ENCODE assay signal across 8 cellular contexts in genomic region chr5:37248387-37248969, GRCh38. TPM values are rescaled to one million over a fixed set of nuclear protein-coding genes. Genes with fewer than 3 reads are reported as not detected.
DNase-seq lines count a peak whose midpoint lies in the region; ATAC-seq and TF ChIP-seq lines count a peak whose summit lies in the region.

No MANE protein-coding gene starts in this region.

- H2BK20ac ChIP-seq in H9 (ENCODE audit: low read depth, low read length, poor library complexity, severe bottlenecking): no peak overlapping the region

- POLR2A ChIA-PET in activated CD4-positive, alpha-beta memory T cell treated with anti-CD3 and anti-CD28 coated beads, Interleukin-2, amount 10 ng/mL, durations not matched to agents 7 days and 5 days (lab: Charles Lee): interaction anchor here (1.0 to 2.0 kb wide), 5 partner anchors 34 to 131 kb away, joined by 3 to 7 read pairs (median 4); partner anchors contain the start of genes NUP155 and WDR70

- no CpG with 5 or more reads among the region's 20 CpGs for WGBS in H9 (ENCODE audit: extremely low coverage, insufficient read length, low lambda C conversion rate)
- no CpG with 5 or more reads among the region's 20 CpGs for WGBS in iPS DF 6.9 (ENCODE audit: insufficient coverage, insufficient read length)
- 14% methylated on average over 20 of the region's 20 CpGs for WGBS in smooth muscle cell (ENCODE audit: low lambda C conversion rate)

- H3K36me3 Mint-ChIP-seq in H9 (ENCODE audit: insufficient read depth in 1 of 3, low read depth in 3 of 3): no peaks in the 10 kb centered on the region; a peak in 4 of 7 replicates
- no peaks in the 10 kb centered on the region for H3K36me3 Mint-ChIP-seq in activated CD4-positive, alpha-beta memory T cell treated with anti-CD3 and anti-CD28 coated beads, Interleukin-2, amount 10 ng/mL, durations not matched to agents 7 days and 5 days (ENCODE audit: low read depth)

- no peak overlapping the region for H2BK12ac ChIP-seq in H9 (ENCODE audit: insufficient read length, low read depth, low read length)

- H2AFZ ChIP-seq in H9 (ENCODE audit: low read length) (no peak overlapping the region), smooth muscle cell (ENCODE audit: low read depth) (peak overlapping the region; percentile 82)

- H3K14ac ChIP-seq in H9 (ENCODE audit: insufficient read depth, low read length): no peak overlapping the region

- CTCF ChIA-PET in activated CD4-positive, alpha-beta memory T cell treated with anti-CD3 and anti-CD28 coated beads, Interleukin-2, amount 10 ng/mL, durations not matched to agents 7 days and 5 days (lab: Charles Lee): interaction anchor here (0.6 to 1.4 kb wide), 3 partner anchors 9 to 52 kb away, joined by 3 to 5 read pairs (median 3); no protein-coding TSS in a partner anchor

- H3K4me1 ChIP-seq in H9 (ENCODE audit: insufficient read depth, low read length): no peaks in the 10 kb centered on the region
- H3K4me1 ChIP-seq in iPS DF 6.9 (ENCODE audit: control insufficient read depth, insufficient read depth, low read length): peaks cover 1% of the 10 kb centered on the region; the same call in 1 of the 2 replicates
- peaks cover 6% of the 10 kb centered on the region for H3K4me1 ChIP-seq in smooth muscle cell (ENCODE audit: low read depth)

- H3K4me3 ChIP-seq in iPS DF 6.9 (ENCODE audit: low read length) (peak overlapping the region; percentile 57; the same call in 1 of the 2 replicates), smooth muscle cell (peak overlapping the region; percentile 76)

- H2BK120ac ChIP-seq in H9 (ENCODE audit: low read depth, low read length, poor library complexity, severe bottlenecking): no peak overlapping the region

- no peaks in the 10 kb centered on the region for H4K20me1 ChIP-seq in H9 (ENCODE audit: control insufficient read depth, insufficient read depth, insufficient read length)
- no peaks in the 10 kb centered on the region for H4K20me1 ChIP-seq in smooth muscle cell (ENCODE audit: low read depth)

- in situ Hi-C loops in ACHN (cut with HindIII; ENCODE audit: low pct_ligation_motif_present, low pct_unique_long_range_greater_than_20kb, low sequenced_read_pairs): no loop called here

- H4K5ac ChIP-seq in H9 (ENCODE audit: insufficient read length, low read depth, low read length): no peak overlapping the region

- no peak overlapping the region for H2AK5ac ChIP-seq in H9 (ENCODE audit: insufficient read length, low read length)

- H3K56ac ChIP-seq in H9 (ENCODE audit: insufficient read length, low read depth, low read length): no peak overlapping the region

- H3K9me3 ChIP-seq in H9 (ENCODE audit: control insufficient read depth, low read depth, low read length): no peaks in the 10 kb centered on the region
- H3K9me3 ChIP-seq in iPS DF 6.9 (ENCODE audit: control insufficient read depth, insufficient read depth, low read length): no peaks in the 10 kb centered on the region
- no peaks in the 10 kb centered on the region for H3K9me3 ChIP-seq in smooth muscle cell (replicated peaks; ENCODE audit: low read depth)

- H3K23ac ChIP-seq in H9 (ENCODE audit: insufficient read length, low read depth, low read length): no peak overlapping the region

- no peak for ATAC-seq in GM19397 (IDR thresholded peaks at IDR 0.05; ENCODE audit: unreplicated experiment)

- no peaks in the 10 kb centered on the region for H3K27me3 ChIP-seq in H9 (ENCODE audit: insufficient read depth, low read length)
- H3K27me3 ChIP-seq in iPS DF 6.9 (ENCODE audit: control insufficient read depth, insufficient read depth, low read length): no peaks in the 10 kb centered on the region
- H3K27me3 ChIP-seq in smooth muscle cell (ENCODE audit: low read depth): no peaks in the 10 kb centered on the region

- DNase-seq in ACHN (peak; percentile 11), H9 (no peak), iPS DF 6.9 (ENCODE audit: low read depth, low spot score) (no peak), smooth muscle cell (lab: John Stamatoyannopoulos, UW; ENCODE audit: unreplicated experiment) (no peak), GDM1 (lab: John Stamatoyannopoulos, UW) (no peak), cerebellar nuclear complex (lab: John Stamatoyannopoulos, UW) (no peak)
- DNase-seq in activated CD4-positive, alpha-beta memory T cell treated with anti-CD3 and anti-CD28 coated beads, Interleukin-2, amount 10 ng/mL, durations not matched to agents 7 days and 5 days: no peak

- H3K27ac ChIP-seq in H9 (ENCODE audit: insufficient read length, low read depth, low read length) (no peak overlapping the region), iPS DF 6.9 (ENCODE audit: low read length) (no peak overlapping the region), smooth muscle cell (ENCODE audit: low read depth) (peak overlapping the region; percentile 82)

- no peak overlapping the region for H4K91ac ChIP-seq in H9 (ENCODE audit: insufficient read length, low read depth, low read length)

- TF ChIP-seq CTCF in H9 (conservative IDR thresholded peaks at IDR 0.05) (no peak), smooth muscle cell (IDR thresholded peaks at IDR 0.05; ENCODE audit: borderline replicate concordance, insufficient read depth, poor library complexity, severe bottlenecking) (no peak)

- H3K36me3 ChIP-seq in iPS DF 6.9 (ENCODE audit: control insufficient read depth, insufficient read depth, low read length) (no peaks in the 10 kb centered on the region), smooth muscle cell (ENCODE audit: low read depth) (no peaks in the 10 kb centered on the region)

- no peaks in the 10 kb centered on the region for H3F3A ChIP-seq in smooth muscle cell (ENCODE audit: low read depth)

- H3K4me3 Mint-ChIP-seq in H9: peak overlapping the region; percentile 77 to 81
- peak overlapping the region; percentile 77 for H3K4me3 Mint-ChIP-seq in activated CD4-positive, alpha-beta memory T cell treated with anti-CD3 and anti-CD28 coated beads, Interleukin-2, amount 10 ng/mL, durations not matched to agents 7 days and 5 days

- H3K9ac ChIP-seq in H9 (ENCODE audit: extremely low read depth, insufficient read length, low read length) (peak overlapping the region; percentile 49), smooth muscle cell (ENCODE audit: low read depth) (peak overlapping the region; percentile 89)

- no peak overlapping the region for H4K8ac ChIP-seq in H9 (replicated peaks; ENCODE audit: insufficient read length, low read depth, low read length)

- H3K27me3 Mint-ChIP-seq in H9 (ENCODE audit: low read depth): no peaks in the 10 kb centered on the region; the same call in 1 of the 2 replicates
- no peaks in the 10 kb centered on the region for H3K27me3 Mint-ChIP-seq in activated CD4-positive, alpha-beta memory T cell treated with anti-CD3 and anti-CD28 coated beads, Interleukin-2, amount 10 ng/mL, durations not matched to agents 7 days and 5 days

- H3K4me1 Mint-ChIP-seq in H9: peaks cover 6 to 9% of the 10 kb centered on the region in 2 experiments
- H3K4me1 Mint-ChIP-seq in activated CD4-positive, alpha-beta memory T cell treated with anti-CD3 and anti-CD28 coated beads, Interleukin-2, amount 10 ng/mL, durations not matched to agents 7 days and 5 days: peaks cover 22% of the 10 kb centered on the region

- H3K4me2 ChIP-seq in H9 (ENCODE audit: insufficient read depth, insufficient read length, low read length) (peak overlapping the region; percentile 18), smooth muscle cell (peak overlapping the region; percentile 95)

- no peak overlapping the region for H3K18ac ChIP-seq in H9 (ENCODE audit: insufficient read length, low read depth, low read length)

- no peak overlapping the region for H2BK15ac ChIP-seq in H9 (ENCODE audit: low read depth, low read length)

- no peaks in the 10 kb centered on the region for H3K79me2 ChIP-seq in H9 (ENCODE audit: insufficient read depth, low read length)
- H3K79me2 ChIP-seq in smooth muscle cell (ENCODE audit: low read depth): peaks cover 29% of the 10 kb centered on the region

- H3K4ac ChIP-seq in H9 (ENCODE audit: low read depth, low read length): no peak overlapping the region

- H3K9me3 Mint-ChIP-seq in H9: peaks cover 2 to 3% of the 10 kb centered on the region in 2 experiments; a peak in 3 of 5 replicates
- peaks cover 2% of the 10 kb centered on the region for H3K9me3 Mint-ChIP-seq in activated CD4-positive, alpha-beta memory T cell treated with anti-CD3 and anti-CD28 coated beads, Interleukin-2, amount 10 ng/mL, durations not matched to agents 7 days and 5 days

- H2BK5ac ChIP-seq in H9 (ENCODE audit: insufficient read length, low read length): no peak overlapping the region

- H3T11ph ChIP-seq in H9 (ENCODE audit: low read length): no peak overlapping the region

- H3K27ac Mint-ChIP-seq in H9: no peak overlapping the region; a peak in 1 of 7 replicates
- no peak overlapping the region for H3K27ac Mint-ChIP-seq in activated CD4-positive, alpha-beta memory T cell treated with anti-CD3 and anti-CD28 coated beads, Interleukin-2, amount 10 ng/mL, durations not matched to agents 7 days and 5 days

- no peaks in the 10 kb centered on the region for H3K79me1 ChIP-seq in H9 (ENCODE audit: insufficient read depth, low read depth, low read length, poor library complexity, severe bottlenecking)

- peaks cover 3% of the 10 kb centered on the region for H3K23me2 ChIP-seq in H9 (ENCODE audit: insufficient read length, low read depth, low read length, poor library complexity, severe bottlenecking)

RNA-seq across cellular contexts. Expression of gene CPLANE1, which starts 0.7 kb away (rescaled TPM):
- 6.8 and 11.6 TPM in 2 replicates for total RNA-seq in H9 (2021)
- 1 to 10 TPM; 5.5 to 5.8 TPM for total RNA-seq in activated CD4-positive, alpha-beta memory T cell treated with anti-CD3 and anti-CD28 coated beads, Interleukin-2, amount 10 ng/mL, durations not matched to agents 7 days and 5 days
- 20.5 and 27.9 TPM in 2 replicates for total RNA-seq in smooth muscle cell
- 2.9 and 5.8 TPM in 2 replicates for polyA plus RNA-seq in smooth muscle cell
